ENCODE assay signal across 12 cellular contexts in the genomic region with DNA sequence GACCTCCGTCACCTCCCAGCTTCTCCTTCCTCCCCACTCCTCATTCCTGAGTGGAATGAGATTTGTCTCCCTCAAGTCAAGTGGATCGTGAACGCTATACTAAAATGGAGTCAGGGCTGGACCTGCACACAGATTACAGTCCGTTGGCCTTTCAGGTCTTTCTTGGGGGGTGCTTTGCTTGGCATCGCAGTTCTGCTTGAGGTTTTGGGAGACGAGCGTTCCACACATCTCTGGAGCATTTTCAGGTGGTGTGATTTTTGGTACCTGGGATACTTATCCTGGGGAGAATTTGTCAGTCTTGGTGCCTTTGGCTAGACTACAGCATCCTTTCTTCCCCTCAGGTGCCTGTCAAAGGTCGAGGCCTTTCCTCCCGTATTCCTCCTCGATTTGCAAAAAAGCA.
"Had no signal": no experiment of that assay in that cellular context is flagged by ENCODE, and none has a peak within 500 bp of the region (broad histone marks: within the 10 kb centered on the region; RNA-seq: fewer than 3 reads in every experiment).

No MANE protein-coding gene starts in this region.

- H3K4me1 Mint-ChIP-seq: endodermal cell had no signal

- H3K4me3 ChIP-seq: body of pancreas, colonic mucosa, left lung, pancreas, right lobe of liver, thoracic aorta, upper lobe of right lung had no signal

- H3K9me3 Mint-ChIP-seq: activated CD4-positive, alpha-beta T cell treated with anti-CD3 and anti-CD28 coated beads, Interleukin-2, amount 10 ng/mL, durations not matched to agents 7 days and 5 days; activated naive CD4-positive, alpha-beta T cell treated with anti-CD3 and anti-CD28 coated beads, Interleukin-2, amount 50 U/mL, for 72 hours; endodermal cell; memory B cell; naive thymus-derived CD8-positive, alpha-beta T cell had no signal

- H3K4me3 Mint-ChIP-seq: activated CD4-positive, alpha-beta T cell treated with anti-CD3 and anti-CD28 coated beads, Interleukin-2, amount 10 ng/mL, durations not matched to agents 7 days and 5 days; endodermal cell; memory B cell had no signal

- H3K27me3 ChIP-seq: body of pancreas, colonic mucosa, left lung, pancreas, right lobe of liver, upper lobe of right lung had no signal

- ATAC-seq: body of pancreas, left lung had no signal

- H3K27me3 Mint-ChIP-seq: activated CD4-positive, alpha-beta T cell treated with anti-CD3 and anti-CD28 coated beads, Interleukin-2, amount 10 ng/mL, durations not matched to agents 7 days and 5 days; memory B cell; naive thymus-derived CD8-positive, alpha-beta T cell had no signal

- H3K27ac Mint-ChIP-seq: memory B cell had no signal

- H3K9me3 ChIP-seq: body of pancreas, colonic mucosa, left lung, pancreas, right lobe of liver, thoracic aorta, upper lobe of right lung had no signal

- H3K4me1 ChIP-seq: body of pancreas, colonic mucosa, left lung, pancreas, right lobe of liver, upper lobe of right lung had no signal

- H3K27ac ChIP-seq: body of pancreas, colonic mucosa, left lung, pancreas, right lobe of liver, thoracic aorta, upper lobe of right lung had no signal
